ENCODE assay signal across 31 cellular contexts in the genomic region with DNA sequence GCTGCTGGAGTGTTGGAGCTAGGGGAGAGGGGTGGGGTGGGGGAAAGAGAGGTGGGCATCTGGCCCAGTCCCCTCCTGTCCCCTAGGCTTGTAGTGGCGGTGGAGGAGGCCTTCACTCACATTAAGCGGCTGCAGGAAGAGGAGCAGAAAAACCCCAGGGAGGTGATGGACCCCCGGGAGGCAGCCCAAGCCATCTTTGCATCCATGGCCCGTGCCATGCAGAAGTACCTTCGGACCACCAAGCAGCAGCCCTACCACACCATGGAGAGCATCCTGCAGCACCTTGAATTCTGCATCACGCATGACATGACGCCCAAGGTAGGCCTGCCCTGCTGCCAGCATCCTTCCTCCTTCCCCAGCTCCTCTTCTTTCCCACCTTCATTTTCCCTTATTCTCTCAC. TPM values are rescaled to one million over a fixed set of nuclear protein-coding genes. Genes with fewer than 3 reads are reported as not detected.
"Had no signal": no experiment of that assay in that cellular context is flagged by ENCODE, and none has a peak within 500 bp of the region (broad histone marks: within the 10 kb centered on the region; RNA-seq: fewer than 3 reads in every experiment).

No MANE protein-coding gene starts in this region.

- H3K27me3 Mint-ChIP-seq: activated CD4-positive, alpha-beta memory T cell treated with anti-CD3 and anti-CD28 coated beads for 36 hours; activated CD4-positive, alpha-beta T cell treated with anti-CD3 and anti-CD28 coated beads for 36 hours; activated naive CD8-positive, alpha-beta T cell treated with anti-CD3 and anti-CD28 coated beads, Interleukin-2, amount 10 ng/mL, durations not matched to agents 7 days and 5 days; activated T-cell treated with anti-CD3 and anti-CD28 coated beads, Interleukin-2, amount 50 U/mL, for 24 hours; brain had no signal

- H3K27ac ChIP-seq: ascending aorta, breast epithelium, cardiac muscle cell, coronary artery, dorsolateral prefrontal cortex, foreskin keratinocyte, gastrocnemius medialis, heart left ventricle had no signal

- H3K36me3 ChIP-seq: ascending aorta, breast epithelium, gastrocnemius medialis had no signal

- H3K9me3 ChIP-seq: ascending aorta, breast epithelium, gastrocnemius medialis, heart left ventricle had no signal

- H3K27me3 ChIP-seq: ascending aorta, breast epithelium, cardiac muscle cell, dorsolateral prefrontal cortex, foreskin keratinocyte, gastrocnemius medialis, heart left ventricle had no signal

- DNase-seq: activated CD4-positive, alpha-beta memory T cell treated with anti-CD3 and anti-CD28 coated beads for 36 hours; activated CD4-positive, alpha-beta T cell treated with anti-CD3 and anti-CD28 coated beads for 36 hours; activated CD4-positive, alpha-beta T cell treated with anti-CD3 and anti-CD28 coated beads, Interleukin-2, amount 10 ng/mL, durations not matched to agents 24 days and 14 days; activated CD4-positive, CD25-positive, alpha-beta regulatory T cell; activated CD4-positive, CD25-positive, alpha-beta regulatory T cell treated with anti-CD3 and anti-CD28 coated beads, Interleukin-2, amount 50 U/mL, for 72 hours; activated CD8-positive, alpha-beta T cell treated with anti-CD3 and anti-CD28 coated beads, Interleukin-2, amount 10 ng/mL, durations not matched to agents 7 days and 5 days; activated gamma-delta T cell; activated naive CD4-positive, alpha-beta T cell; activated naive CD4-positive, alpha-beta T cell treated with anti-CD3 and anti-CD28 coated beads, Interleukin-2, amount 50 U/mL, for 16 hours; activated naive CD8-positive, alpha-beta T cell treated with anti-CD3 and anti-CD28 coated beads, Interleukin-2, amount 10 ng/mL, durations not matched to agents 7 days and 5 days; activated T-cell treated with anti-CD3 and anti-CD28 coated beads for 4 hours; activated T-cell treated with anti-CD3 and anti-CD28 coated beads, Interleukin-2, amount 50 U/mL, for 24 hours; activated T-cell treated with anti-CD3 and anti-CD28 coated beads, Interleukin-2, amount 50 U/mL, for 72 hours; dorsolateral prefrontal cortex; effector memory CD4-positive, alpha-beta T cell; endodermal cell; foreskin keratinocyte; gastrocnemius medialis; glutamatergic neuron; heart left ventricle; T-helper 2 cell had no signal

- H3K36me3 Mint-ChIP-seq: activated CD4-positive, alpha-beta memory T cell treated with anti-CD3 and anti-CD28 coated beads for 36 hours; activated naive CD8-positive, alpha-beta T cell treated with anti-CD3 and anti-CD28 coated beads, Interleukin-2, amount 10 ng/mL, durations not matched to agents 7 days and 5 days had no signal

- H3K4me1 Mint-ChIP-seq: endodermal cell had no signal

- H3K27ac Mint-ChIP-seq: activated CD4-positive, alpha-beta memory T cell treated with anti-CD3 and anti-CD28 coated beads for 36 hours; activated CD4-positive, alpha-beta T cell treated with anti-CD3 and anti-CD28 coated beads for 36 hours; activated CD4-positive, alpha-beta T cell treated with anti-CD3 and anti-CD28 coated beads, Interleukin-2, amount 10 ng/mL, durations not matched to agents 24 days and 14 days; activated CD8-positive, alpha-beta T cell treated with anti-CD3 and anti-CD28 coated beads, Interleukin-2, amount 10 ng/mL, durations not matched to agents 7 days and 5 days; activated naive CD8-positive, alpha-beta T cell treated with anti-CD3 and anti-CD28 coated beads, Interleukin-2, amount 10 ng/mL, durations not matched to agents 7 days and 5 days; activated T-cell treated with anti-CD3 and anti-CD28 coated beads, Interleukin-2, amount 50 U/mL, for 24 hours; activated T-cell treated with anti-CD3 and anti-CD28 coated beads, Interleukin-2, amount 50 U/mL, for 72 hours; dendritic cell treated with granulocyte-macrophage colony-stimulating factor and Interleukin-4, amounts not matched to agents 40 ng/mL and 50 ng/mL, for 4 days; endodermal cell had no signal

- H3K4me3 ChIP-seq: ascending aorta, breast epithelium, cardiac muscle cell, coronary artery, dorsolateral prefrontal cortex, gastrocnemius medialis, heart left ventricle had no signal

- H3K9me3 Mint-ChIP-seq: activated CD4-positive, alpha-beta memory T cell treated with anti-CD3 and anti-CD28 coated beads for 36 hours; activated CD4-positive, alpha-beta T cell treated with anti-CD3 and anti-CD28 coated beads, Interleukin-2, amount 10 ng/mL, durations not matched to agents 24 days and 14 days; activated naive CD8-positive, alpha-beta T cell treated with anti-CD3 and anti-CD28 coated beads, Interleukin-2, amount 10 ng/mL, durations not matched to agents 7 days and 5 days; activated T-cell treated with anti-CD3 and anti-CD28 coated beads, Interleukin-2, amount 50 U/mL, for 24 hours; activated T-cell treated with anti-CD3 and anti-CD28 coated beads, Interleukin-2, amount 50 U/mL, for 72 hours; brain; central memory CD8-positive, alpha-beta T cell; dendritic cell treated with granulocyte-macrophage colony-stimulating factor and Interleukin-4, amounts not matched to agents 40 ng/mL and 50 ng/mL, for 4 days; endodermal cell had no signal

- H3K4me1 ChIP-seq: ascending aorta, breast epithelium, foreskin keratinocyte, gastrocnemius medialis had no signal

- H3K4me3 Mint-ChIP-seq: activated CD4-positive, alpha-beta memory T cell treated with anti-CD3 and anti-CD28 coated beads for 36 hours; activated CD4-positive, alpha-beta T cell treated with anti-CD3 and anti-CD28 coated beads for 36 hours; activated CD4-positive, alpha-beta T cell treated with anti-CD3 and anti-CD28 coated beads, Interleukin-2, amount 10 ng/mL, durations not matched to agents 24 days and 14 days; activated CD8-positive, alpha-beta T cell treated with anti-CD3 and anti-CD28 coated beads, Interleukin-2, amount 10 ng/mL, durations not matched to agents 7 days and 5 days; activated naive CD8-positive, alpha-beta T cell treated with anti-CD3 and anti-CD28 coated beads, Interleukin-2, amount 10 ng/mL, durations not matched to agents 7 days and 5 days; activated T-cell treated with anti-CD3 and anti-CD28 coated beads, Interleukin-2, amount 50 U/mL, for 24 hours; activated T-cell treated with anti-CD3 and anti-CD28 coated beads, Interleukin-2, amount 50 U/mL, for 72 hours; brain; central memory CD8-positive, alpha-beta T cell; dendritic cell treated with granulocyte-macrophage colony-stimulating factor and Interleukin-4, amounts not matched to agents 40 ng/mL and 50 ng/mL, for 4 days; endodermal cell had no signal

- ATAC-seq: activated CD4-positive, alpha-beta T cell treated with anti-CD3 and anti-CD28 coated beads for 36 hours; activated CD8-positive, alpha-beta T cell treated with anti-CD3 and anti-CD28 coated beads, Interleukin-2, amount 10 ng/mL, durations not matched to agents 7 days and 5 days; activated T-cell treated with anti-CD3 and anti-CD28 coated beads, Interleukin-2, amount 50 U/mL, for 72 hours; esophagus mucosa; foreskin keratinocyte; gastrocnemius medialis; heart left ventricle had no signal

RNA-seq across cellular contexts. Expression of gene VANGL2, which starts 23.6 kb away (rescaled TPM):
- total RNA-seq: activated CD4-positive, alpha-beta memory T cell treated with anti-CD3 and anti-CD28 coated beads for 36 hours; activated CD8-positive, alpha-beta T cell treated with anti-CD3 and anti-CD28 coated beads, Interleukin-2, amount 10 ng/mL, durations not matched to agents 7 days and 5 days; T-helper 1 cell treated with Interleukin-12 subunit alpha and Interleukin-12 subunit beta and Interleukin-4 antibody, amounts not matched to agents 30 ng/mL and 1 ng/mL, for 36 hours had no signal

RNA-seq across cellular contexts. Expression of gene NHLH1, which starts 57.1 kb away (rescaled TPM):
- total RNA-seq: ascending aorta, epithelial cell of proximal tubule had no signal
